Comparison of ENCODE assay signal across 18 cellular contexts in the genomic region with DNA sequence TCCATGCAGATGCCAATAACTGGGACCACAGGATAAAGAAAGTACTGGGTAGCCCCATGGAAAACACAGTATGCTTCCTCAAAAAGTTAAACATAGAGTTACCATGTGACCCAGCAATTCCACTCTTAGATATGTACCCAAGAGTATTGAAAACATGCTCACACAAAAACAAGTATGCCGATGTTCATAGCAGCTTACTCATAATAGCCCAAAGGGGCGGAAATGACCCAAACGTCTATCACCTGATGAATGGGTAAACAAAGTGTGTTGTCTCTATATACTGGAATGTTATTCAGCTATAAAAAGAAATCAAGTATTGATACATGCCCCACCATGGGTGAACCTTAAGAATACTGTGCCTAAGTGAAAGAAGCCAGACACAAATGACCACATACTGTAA.
"Had no signal": no experiment of that assay in that cellular context is flagged by ENCODE, and none has a peak within 500 bp of the region (broad histone marks: within the 10 kb centered on the region; RNA-seq: fewer than 3 reads in every experiment).

No MANE protein-coding gene starts in this region.

- DNase-seq: activated CD4-positive, alpha-beta T cell treated with anti-CD3 and anti-CD28 coated beads for 1 hour; activated CD4-positive, alpha-beta T cell treated with anti-CD3 and anti-CD28 coated beads, Interleukin-2, amount 50 U/mL, for 4 hours; activated effector memory CD4-positive, alpha-beta T cell treated with anti-CD3 and anti-CD28 coated beads, Interleukin-2, amount 50 U/mL, for 16 hours; activated naive CD4-positive, alpha-beta T cell treated with anti-CD3 and anti-CD28 coated beads, Interleukin-2, amount 50 U/mL, for 16 hours; activated T-cell treated with anti-CD3 and anti-CD28 coated beads, Interleukin-2, amount 50 U/mL, for 72 hours; aorta; foreskin fibroblast; mesendoderm; naive thymus-derived CD4-positive, alpha-beta T cell; T-helper 17 cell; uterus; WERI-Rb-1 had no signal

- H3K27me3 Mint-ChIP-seq: T-helper 17 cell had no signal

- H3K4me1 ChIP-seq: uterus had no signal

- H3K36me3 ChIP-seq: neural progenitor cell, tibial nerve, uterus, WERI-Rb-1 had no signal

- H3K27ac Mint-ChIP-seq: activated T-cell treated with anti-CD3 and anti-CD28 coated beads, Interleukin-2, amount 50 U/mL, for 72 hours; neural progenitor cell; progenitor cell of endocrine pancreas; stimulated activated naive CD8-positive, alpha-beta T cell treated with anti-CD3 and anti-CD28 coated beads, Interleukin-15, Interleukin-2, amounts not matched to agents 100 ng/mL and 50 ng/mL, for 24 hours; T-helper 17 cell had no signal

- H3K27ac ChIP-seq: coronary artery, neural progenitor cell, tibial nerve, uterus, WERI-Rb-1 had no signal

- ATAC-seq: activated T-cell treated with anti-CD3 and anti-CD28 coated beads, Interleukin-2, amount 50 U/mL, for 72 hours; naive thymus-derived CD4-positive, alpha-beta T cell; T-helper 17 cell had no signal

- H3K4me1 Mint-ChIP-seq: T-helper 17 cell had no signal

- H3K4me3 Mint-ChIP-seq: activated T-cell treated with anti-CD3 and anti-CD28 coated beads, Interleukin-2, amount 50 U/mL, for 72 hours; naive thymus-derived CD4-positive, alpha-beta T cell; neural progenitor cell; stimulated activated naive CD8-positive, alpha-beta T cell treated with anti-CD3 and anti-CD28 coated beads, Interleukin-15, Interleukin-2, amounts not matched to agents 100 ng/mL and 50 ng/mL, for 24 hours; T-helper 17 cell had no signal

- H3K27me3 ChIP-seq: neural progenitor cell, tibial nerve, uterus had no signal

- H3K9me3 Mint-ChIP-seq: activated T-cell treated with anti-CD3 and anti-CD28 coated beads, Interleukin-2, amount 50 U/mL, for 72 hours; naive thymus-derived CD4-positive, alpha-beta T cell; neural progenitor cell; stimulated activated naive CD8-positive, alpha-beta T cell treated with anti-CD3 and anti-CD28 coated beads, Interleukin-15, Interleukin-2, amounts not matched to agents 100 ng/mL and 50 ng/mL, for 24 hours had no signal

- H3K4me3 ChIP-seq: coronary artery, neural progenitor cell, skin epidermis, tibial nerve, uterus had no signal

- H3K9me3 ChIP-seq: tibial nerve, uterus had no signal
